34 cellular contexts compared by ENCODE assay signal in genomic region chr14:88199882-88200281, GRCh38.
"Had no signal": no experiment of that assay in that cellular context is flagged by ENCODE, and none has a peak within 500 bp of the region (broad histone marks: within the 10 kb centered on the region; RNA-seq: fewer than 3 reads in every experiment).

No MANE protein-coding gene starts in this region.

- H3K27me3 ChIP-seq: MG63 had no signal

- H3K4me3 ChIP-seq: MG63 had no signal

- DNase-seq: Karpas-422, Kasumi-1, MG63, MM.1S, MV-4-11, NCI-H1048, NCI-H1092, NCI-H1105, NCI-H1105 treated with DMSO at 0.1 percent for 48 hours, NCI-H1417 treated with DMSO at 0.1 percent for 48 hours, NCI-H1436, NCI-H1436 treated with DMSO at 0.1 percent for 48 hours, NCI-H146, NCI-H1694, NCI-H1694 treated with DMSO at 0.1 percent for 48 hours, NCI-H187, NCI-H187 treated with DMSO at 0.1 percent for 48 hours, NCI-H1930, NCI-H2029, NCI-H2029 treated with DMSO at 0.1 percent for 48 hours, NCI-H2081, NCI-H2107, NCI-H2171, NCI-H2171 treated with DMSO at 0.1 percent for 48 hours, NCI-H2227 treated with DMSO at 0.1 percent for 48 hours, NCI-H226, NCI-H345, NCI-H446, NCI-H446 treated with DMSO at 0.1 percent for 48 hours, NCI-H510A, NCI-H510A treated with DMSO at 0.1 percent for 48 hours, NCI-H524, NCI-H524 treated with DMSO at 0.1 percent for 48 hours, NCI-H526 had no signal

- H3K36me3 ChIP-seq: MG63 had no signal

- H3K9me3 ChIP-seq: MG63 had no signal
